In the genomic region with DNA sequence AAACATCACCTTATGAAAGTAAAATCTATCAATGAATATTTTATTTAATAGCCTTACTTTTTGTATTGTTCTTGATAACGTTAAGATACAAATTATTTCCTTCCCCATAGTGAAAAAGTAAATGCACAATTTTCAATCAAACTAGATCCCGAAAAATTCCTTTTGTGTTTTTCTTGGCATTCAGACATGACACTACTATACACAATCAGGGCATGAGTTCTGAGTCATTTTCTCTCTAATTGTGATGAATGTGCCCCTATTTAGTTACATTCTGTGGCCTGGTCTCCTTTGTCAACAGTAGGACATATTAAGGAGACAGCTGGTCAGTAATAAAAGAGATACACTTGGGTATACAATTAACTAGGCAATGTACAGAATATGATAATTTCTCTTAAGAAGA, we compare ENCODE assay signal across 16 cellular contexts. TPM values are rescaled to one million over a fixed set of nuclear protein-coding genes. Genes with fewer than 3 reads are reported as not detected.
DNase-seq lines count a peak whose midpoint lies in the region; ATAC-seq and TF ChIP-seq lines count a peak whose summit lies in the region.
"Had no signal": no experiment of that assay in that cellular context is flagged by ENCODE, and none has a peak within 500 bp of the region (broad histone marks: within the 10 kb centered on the region; RNA-seq: fewer than 3 reads in every experiment).

No MANE protein-coding gene starts in this region.

- H3K27me3 Mint-ChIP-seq in nephron progenitor cell (ENCODE audit: low read depth, poor library complexity): no peaks in the 10 kb centered on the region
- H3K27me3 Mint-ChIP-seq in activated CD8-positive, alpha-beta memory T cell treated with anti-CD3 and anti-CD28 coated beads, Interleukin-2, amount 10 ng/mL, durations not matched to agents 7 days and 5 days: peaks cover 13% of the 10 kb centered on the region
- no peaks in the 10 kb centered on the region for H3K27me3 Mint-ChIP-seq in activated T-cell treated with anti-CD3 and anti-CD28 coated beads, Interleukin-2, amount 50 U/mL, for 4 hours (ENCODE audit: low read depth)

- H3K4me1 ChIP-seq in PC-3 (ENCODE audit: insufficient read depth, low read length): no peaks in the 10 kb centered on the region
- peaks cover 39% of the 10 kb centered on the region for H3K4me1 ChIP-seq in fibroblast of lung (ENCODE audit: control insufficient read depth, extremely low read depth, insufficient read depth, low read length)
- peaks cover 66% of the 10 kb centered on the region for H3K4me1 ChIP-seq in vagina
- H3K4me1 ChIP-seq: neural progenitor cell had no signal

- H3K27ac ChIP-seq in PC-3 (ENCODE audit: low read length): no peak overlapping the region
- no peak overlapping the region for H3K27ac ChIP-seq in fibroblast of lung (ENCODE audit: insufficient read depth, low read length)
- peak overlapping the region; percentile 95 for H3K27ac ChIP-seq in vagina
- H3K27ac ChIP-seq: 22Rv1, KMS-11, neural progenitor cell had no signal

- H3K9ac ChIP-seq in PC-3 (ENCODE audit: low read length) (no peak overlapping the region), fibroblast of lung (ENCODE audit: insufficient read depth, low read length) (no peak overlapping the region)
- H3K9ac ChIP-seq: KMS-11, neural progenitor cell had no signal

- no peaks in the 10 kb centered on the region for H3K9me3 Mint-ChIP-seq in nephron progenitor cell
- no peaks in the 10 kb centered on the region for H3K9me3 Mint-ChIP-seq in activated CD8-positive, alpha-beta memory T cell treated with anti-CD3 and anti-CD28 coated beads, Interleukin-2, amount 10 ng/mL, durations not matched to agents 7 days and 5 days (ENCODE audit: low read depth)
- no peaks in the 10 kb centered on the region for H3K9me3 Mint-ChIP-seq in activated T-cell treated with anti-CD3 and anti-CD28 coated beads, Interleukin-2, amount 50 U/mL, for 4 hours
- H3K9me3 Mint-ChIP-seq: neural progenitor cell had no signal

- POLR2A ChIA-PET in PC-3 (lab: Charles Lee; ENCODE audit: unreplicated experiment): no interaction called here

- H2AFZ ChIP-seq in PC-3 (ENCODE audit: low read length): no peak overlapping the region
- H2AFZ ChIP-seq in fibroblast of lung (ENCODE audit: low read length): no peak overlapping the region
- H2AFZ ChIP-seq: neural progenitor cell had no signal

- H3K36me3 ChIP-seq in PC-3 (ENCODE audit: low read depth, low read length) (no peaks in the 10 kb centered on the region), fibroblast of lung (ENCODE audit: control insufficient read depth, insufficient read depth, low read length) (peaks cover 29% of the 10 kb centered on the region), vagina (peaks cover 0 to 41% of the 10 kb centered on the region in 2 donors)
- H3K36me3 ChIP-seq: neural progenitor cell had no signal

- H4K20me1 ChIP-seq in PC-3 (ENCODE audit: low read length): no peaks in the 10 kb centered on the region
- peaks cover 1% of the 10 kb centered on the region for H4K20me1 ChIP-seq in fibroblast of lung (ENCODE audit: control insufficient read depth, extremely low read depth, insufficient read depth, low read length)

- peaks cover 86% of the 10 kb centered on the region for H3K36me3 Mint-ChIP-seq in nephron progenitor cell (ENCODE audit: low read depth)
- no peaks in the 10 kb centered on the region for H3K36me3 Mint-ChIP-seq in activated CD8-positive, alpha-beta memory T cell treated with anti-CD3 and anti-CD28 coated beads, Interleukin-2, amount 10 ng/mL, durations not matched to agents 7 days and 5 days
- no peaks in the 10 kb centered on the region for H3K36me3 Mint-ChIP-seq in activated T-cell treated with anti-CD3 and anti-CD28 coated beads, Interleukin-2, amount 50 U/mL, for 4 hours (ENCODE audit: insufficient read depth)
- H3K36me3 Mint-ChIP-seq: neural progenitor cell had no signal

- CTCF ChIA-PET in PC-3 (lab: Charles Lee): no interaction called here
- CTCF ChIA-PET in activated CD8-positive, alpha-beta memory T cell treated with anti-CD3 and anti-CD28 coated beads, Interleukin-2, amount 10 ng/mL, durations not matched to agents 7 days and 5 days (lab: Charles Lee): no interaction called here

- BruUV-seq in PC-3 (replicated peaks; lab: Mats Ljungman, UMichigan): no TSS peak

- no peaks in the 10 kb centered on the region for H3K27me3 ChIP-seq in PC-3 (ENCODE audit: low read length)
- H3K27me3 ChIP-seq in fibroblast of lung (ENCODE audit: control insufficient read depth, insufficient read depth, low read length): no peaks in the 10 kb centered on the region
- no peaks in the 10 kb centered on the region for H3K27me3 ChIP-seq in vagina
- H3K27me3 ChIP-seq: neural progenitor cell had no signal

- H3K9me2 ChIP-seq in PC-3 (replicated peaks; ENCODE audit: low read length): no peaks in the 10 kb centered on the region

- H3K9me3 ChIP-seq in PC-3 (ENCODE audit: low read length): no peaks in the 10 kb centered on the region
- no peaks in the 10 kb centered on the region for H3K9me3 ChIP-seq in fibroblast of lung (ENCODE audit: control insufficient read depth, insufficient read depth, low read depth, low read length)
- H3K9me3 ChIP-seq in vagina: no peaks in the 10 kb centered on the region

- no peak overlapping the region for H3K4me2 ChIP-seq in PC-3 (ENCODE audit: low read length)
- no peak overlapping the region for H3K4me2 ChIP-seq in fibroblast of lung (ENCODE audit: extremely low read depth, insufficient read depth, low read length)
- H3K4me2 ChIP-seq: KMS-11, neural progenitor cell had no signal

- TF ChIP-seq POLR2A in vagina (IDR thresholded peaks at IDR 0.05): no peak

- H3K79me2 ChIP-seq in PC-3 (ENCODE audit: low read length): no peaks in the 10 kb centered on the region
- H3K79me2 ChIP-seq in fibroblast of lung (ENCODE audit: control insufficient read depth, insufficient read depth, low read length): peaks cover 55% of the 10 kb centered on the region

- H3K4me3 Mint-ChIP-seq in nephron progenitor cell: no peak overlapping the region
- no peak overlapping the region for H3K4me3 Mint-ChIP-seq in activated CD8-positive, alpha-beta memory T cell treated with anti-CD3 and anti-CD28 coated beads, Interleukin-2, amount 10 ng/mL, durations not matched to agents 7 days and 5 days
- no peak overlapping the region for H3K4me3 Mint-ChIP-seq in activated T-cell treated with anti-CD3 and anti-CD28 coated beads, Interleukin-2, amount 50 U/mL, for 4 hours
- H3K4me3 Mint-ChIP-seq: neural progenitor cell had no signal

- no peaks in the 10 kb centered on the region for H3F3A ChIP-seq in PC-3 (ENCODE audit: low read length, unreplicated experiment)

- H3K4me3 ChIP-seq in PC-3 (ENCODE audit: low read length) (no peak overlapping the region), fibroblast of lung (replicated peaks in 1 of 4; ENCODE audit: control extremely low read depth in 1 of 4, insufficient read depth in 1 of 4, low read depth in 3 of 4, low read length in 4 of 4) (peak overlapping the region in 1 of 4 experiments; percentile 4), vagina (no peak overlapping the region)
- H3K4me3 ChIP-seq: neural progenitor cell, skin epidermis had no signal

- TF ChIP-seq CTCF in PC-3 (conservative IDR thresholded peaks at IDR 0.05; ENCODE audit: low read depth, low read length) (no peak), fibroblast of lung (conservative IDR thresholded peaks at IDR 0.05 in 1 of 2, IDR thresholded peaks at IDR 0.05 in 1 of 2; ENCODE audit: low read depth in 1 of 2, low read length in 2 of 2) (no peak), vagina (IDR thresholded peaks at IDR 0.05) (no peak), nephron progenitor cell (IDR thresholded peaks at IDR 0.05) (no peak)

- 0 out of 2 replicates have a peak, but pooled peaks have one; percentile 20 for ATAC-seq in PC-3
- no peak for ATAC-seq in activated CD8-positive, alpha-beta memory T cell treated with anti-CD3 and anti-CD28 coated beads, Interleukin-2, amount 10 ng/mL, durations not matched to agents 7 days and 5 days
- no peak for ATAC-seq in activated T-cell treated with anti-CD3 and anti-CD28 coated beads, Interleukin-2, amount 50 U/mL, for 4 hours
- ATAC-seq: Panc1 had no signal

- H3K4me1 Mint-ChIP-seq in nephron progenitor cell: no peaks in the 10 kb centered on the region
- no peaks in the 10 kb centered on the region for H3K4me1 Mint-ChIP-seq in activated CD8-positive, alpha-beta memory T cell treated with anti-CD3 and anti-CD28 coated beads, Interleukin-2, amount 10 ng/mL, durations not matched to agents 7 days and 5 days
- H3K4me1 Mint-ChIP-seq in activated T-cell treated with anti-CD3 and anti-CD28 coated beads, Interleukin-2, amount 50 U/mL, for 4 hours (ENCODE audit: low read depth): no peaks in the 10 kb centered on the region
- H3K4me1 Mint-ChIP-seq: neural progenitor cell had no signal

- H3K27ac Mint-ChIP-seq in nephron progenitor cell: no peak overlapping the region
- no peak overlapping the region for H3K27ac Mint-ChIP-seq in activated CD8-positive, alpha-beta memory T cell treated with anti-CD3 and anti-CD28 coated beads, Interleukin-2, amount 10 ng/mL, durations not matched to agents 7 days and 5 days
- H3K27ac Mint-ChIP-seq: neural progenitor cell had no signal

- intact Hi-C loops in PC-3 (cut with micrococcal nuclease): no loop called here
- intact Hi-C loops in vagina (cut with DNase I): no loop called here

- peak; percentile 20 for DNase-seq in DMS53 (lab: John Stamatoyannopoulos, UW)
- no peak for DNase-seq in DMS53 treated with DMSO at 0.1 percent for 48 hours (lab: John Stamatoyannopoulos, UW; ENCODE audit: unreplicated experiment)
- peak; percentile 3 for DNase-seq in PC-3
- peak; percentile 70 to 76 for DNase-seq in fibroblast of lung (ENCODE audit: low read depth in 2 of 2)
- no peak for DNase-seq in vagina (ENCODE audit: extremely low spot score in 2 of 2)
- DNase-seq in nephron progenitor cell: no peak
- no peak for DNase-seq in activated CD8-positive, alpha-beta memory T cell treated with anti-CD3 and anti-CD28 coated beads, Interleukin-2, amount 10 ng/mL, durations not matched to agents 7 days and 5 days
- no peak for DNase-seq in activated T-cell treated with anti-CD3 and anti-CD28 coated beads, Interleukin-2, amount 50 U/mL, for 4 hours
- DNase-seq: activated CD4-positive, alpha-beta T cell treated with anti-CD3 and anti-CD28 coated beads, Interleukin-2, amount 50 U/mL, for 48 hours; activated effector memory CD4-positive, alpha-beta T cell treated with anti-CD3 and anti-CD28 coated beads, Interleukin-2, amount 50 U/mL, for 16 hours; T-helper 9 cell had no signal

RNA-seq across cellular contexts. Expression of gene COL1A2, which starts 19.8 kb away (rescaled TPM):
- not detected in 2 replicates for total RNA-seq in PC-3 (2014; rRNA removed)
- 2,400 and 2,928 TPM in 2 replicates for total RNA-seq in fibroblast of lung
- 1,580 and 3,638 TPM in 2 replicates for polyA plus RNA-seq in fibroblast of lung
- polyA plus RNA-seq in fibroblast of lung (2012): 1,860 and 4,504 TPM in 2 replicates
- 1,232 and 3,278 TPM in 2 replicates for polyA minus RNA-seq in fibroblast of lung (ENCODE audit: low replicate concordance)
- 199 TPM for total RNA-seq in vagina
- 1 to 10 TPM in 1 of 2 experiments, under 1 TPM in 1; 0.50 to 1.6 TPM for total RNA-seq in activated CD8-positive, alpha-beta memory T cell treated with anti-CD3 and anti-CD28 coated beads, Interleukin-2, amount 10 ng/mL, durations not matched to agents 7 days and 5 days
- total RNA-seq in activated T-cell treated with anti-CD3 and anti-CD28 coated beads, Interleukin-2, amount 50 U/mL, for 4 hours: 1 to 10 TPM; 1.4 to 1.9 (median 1.6) TPM

Comparison
In these comparisons a context has a peak if more than half of its experiments do, and no peak if none do; other contexts are left out.
1. DNase-seq: peak in DMS53 (single experiment), PC-3 (single experiment) and fibroblast of lung (2 of 2); none in DMS53 treated with DMSO at 0.1 percent for 48 hours (single experiment), vagina (0 of 2), nephron progenitor cell (single experiment), activated CD8-positive, alpha-beta memory T cell treated with anti-CD3 and anti-CD28 coated beads, Interleukin-2, amount 10 ng/mL, durations not matched to agents 7 days and 5 days (single experiment) and activated T-cell treated with anti-CD3 and anti-CD28 coated beads, Interleukin-2, amount 50 U/mL, for 4 hours (single experiment).
2. RNA of gene COL1A2, which starts 19.8 kb away (total RNA-seq): 2,400 to 2,928 TPM in fibroblast of lung and 199 TPM in vagina (single experiment); 0.50 to 1.6 TPM in activated CD8-positive, alpha-beta memory T cell treated with anti-CD3 and anti-CD28 coated beads, Interleukin-2, amount 10 ng/mL, durations not matched to agents 7 days and 5 days, 1.4 to 1.9 TPM in activated T-cell treated with anti-CD3 and anti-CD28 coated beads, Interleukin-2, amount 50 U/mL, for 4 hours and not detected in PC-3; every median in the first group is over 10 times any median in the second.